ENCODE assay signal across 16 cellular contexts in genomic region chr22:38026130-38027111, GRCh38. TPM values are rescaled to one million over a fixed set of nuclear protein-coding genes. Genes with fewer than 3 reads are reported as not detected.
DNase-seq lines count a peak whose midpoint lies in the region; ATAC-seq and TF ChIP-seq lines count a peak whose summit lies in the region.
"Had no signal": no experiment of that assay in that cellular context is flagged by ENCODE, and none has a peak within 500 bp of the region (broad histone marks: within the 10 kb centered on the region; RNA-seq: fewer than 3 reads in every experiment).

No MANE protein-coding gene starts in this region.

- H3K9ac ChIP-seq in SK-N-SH: no peak overlapping the region

- H3K4me1 ChIP-seq in SK-N-SH (ENCODE audit: control insufficient read depth in 1 of 2, insufficient read depth in 2 of 2, low read depth in 1 of 2, low read length in 1 of 2) (no peaks in the 10 kb centered on the region), gastroesophageal sphincter (no peaks in the 10 kb centered on the region)
- H3K4me1 ChIP-seq: psoas muscle had no signal

- H3K36me3 ChIP-seq in SK-N-SH (replicated peaks in 1 of 2; ENCODE audit: control insufficient read depth in 1 of 2, insufficient read depth in 2 of 2, low read length in 1 of 2) (no peaks in the 10 kb centered on the region), gastroesophageal sphincter (peaks cover 0 to 9% of the 10 kb centered on the region in 2 donors)
- H3K36me3 ChIP-seq: thoracic aorta had no signal

- POLR2A ChIA-PET in SK-N-SH (lab: Yijun Ruan, JAX): no interaction called here

- TF ChIP-seq CTCF in SK-N-SH (IDR thresholded peaks at IDR 0.05) (no peak), gastroesophageal sphincter (IDR thresholded peaks at IDR 0.05) (no peak)

- H3F3A ChIP-seq in SK-N-SH (replicated peaks; ENCODE audit: insufficient read depth): no peaks in the 10 kb centered on the region

- peak; percentile 26 for DNase-seq in SK-N-SH
- peak; percentile 79 for DNase-seq in sciatic nerve (ENCODE audit: low spot score)
- no peak for DNase-seq in HUDEP-2 (lab: John Stamatoyannopoulos, UW; ENCODE audit: unreplicated experiment in 76 of 76)
- DNase-seq: activated CD8-positive, alpha-beta T cell treated with anti-CD3 and anti-CD28 coated beads for 36 hours; erythroblast; NCI-H1694 treated with DMSO at 0.1 percent for 48 hours; NCI-H510A treated with DMSO at 0.1 percent for 48 hours; psoas muscle had no signal

- H4K20me1 ChIP-seq in SK-N-SH (ENCODE audit: insufficient read depth): no peaks in the 10 kb centered on the region

- no peak for TF ChIP-seq POLR2A in gastroesophageal sphincter (IDR thresholded peaks at IDR 0.05)

- intact Hi-C loops in sciatic nerve (cut with DNase I): no loop called here

- 63% methylated on average over 6 of the region's 22 CpGs for WGBS in SK-N-SH (ENCODE audit: low lambda C conversion rate)
- WGBS in gastroesophageal sphincter (ENCODE audit: low coverage in 1 of 2), 2 donors: 81 to 97% methylated on average over 4 to 6 of the region's 22 CpGs

- H3K79me2 ChIP-seq in SK-N-SH (ENCODE audit: insufficient read depth): no peaks in the 10 kb centered on the region

- no peak overlapping the region for H3K27ac ChIP-seq in SK-N-SH (ENCODE audit: low read depth in 2 of 2, low read length in 1 of 2)
- peak overlapping the region in 3 of 4 donors; percentile 14 to 55 (median 37) for H3K27ac ChIP-seq in gastroesophageal sphincter
- H3K27ac ChIP-seq: 22Rv1, psoas muscle, thoracic aorta had no signal

- no peak overlapping the region for H2AFZ ChIP-seq in SK-N-SH (ENCODE audit: low read depth)

- ATAC-seq in SK-N-SH treated with all-trans-retinoic acid at 6 μM for 48 hours (no peak), gastroesophageal sphincter (no peak), sciatic nerve (peak; percentile 56), GM21786 (IDR thresholded peaks at IDR 0.05; ENCODE audit: unreplicated experiment) (no peak)
- ATAC-seq: activated CD8-positive, alpha-beta T cell treated with anti-CD3 and anti-CD28 coated beads for 36 hours; psoas muscle had no signal

- H3K4me3 ChIP-seq in SK-N-SH (ENCODE audit: low read depth in 2 of 2, low read length in 1 of 2) (no peak overlapping the region), gastroesophageal sphincter (no peak overlapping the region)
- H3K4me3 ChIP-seq: coronary artery, psoas muscle, thoracic aorta had no signal

- TF ChIP-seq EP300 in SK-N-SH (IDR thresholded peaks at IDR 0.05; ENCODE audit: borderline replicate concordance in 1 of 2, low read depth in 1 of 2, low read length in 1 of 2) (no peak), gastroesophageal sphincter (IDR thresholded peaks at IDR 0.05) (no peak)

- H3K9me3 ChIP-seq in SK-N-SH: no peaks in the 10 kb centered on the region
- H3K9me3 ChIP-seq in gastroesophageal sphincter: no peaks in the 10 kb centered on the region
- H3K9me3 ChIP-seq: psoas muscle, thoracic aorta had no signal

- no peak overlapping the region for H3K4me2 ChIP-seq in SK-N-SH

- CTCF ChIA-PET in SK-N-SH (lab: Yijun Ruan, JAX): no interaction called here

- H3K27me3 ChIP-seq in SK-N-SH (ENCODE audit: insufficient read depth) (no peaks in the 10 kb centered on the region), gastroesophageal sphincter (no peaks in the 10 kb centered on the region)

- no peaks in the 10 kb centered on the region for H3K9me2 ChIP-seq in SK-N-SH

- no peak for TF ChIP-seq RAD21 in SK-N-SH (IDR thresholded peaks at IDR 0.05; ENCODE audit: low read length)

TF ChIP-seq in SK-N-SH, 30 proteins besides CTCF, POLR2A, EP300 and RAD21 (continues in another document):
- TF ChIP-seq NFIC (IDR thresholded peaks at IDR 0.05; ENCODE audit: borderline replicate concordance): no peak
- TF ChIP-seq PBX3 (IDR thresholded peaks at IDR 0.05): no peak
- no peak for TF ChIP-seq TCF12 (IDR thresholded peaks at IDR 0.05)
- TF ChIP-seq RFX5 (IDR thresholded peaks at IDR 0.05; ENCODE audit: low read length): no peak
- TF ChIP-seq RCOR1 (IDR thresholded peaks at IDR 0.05; ENCODE audit: low read length): no peak
- TF ChIP-seq MEF2A (IDR thresholded peaks at IDR 0.05; ENCODE audit: borderline replicate concordance, low read depth): no peak
- no peak for TF ChIP-seq GATA2 (CRISPR knock-in tag; IDR thresholded peaks at IDR 0.05)
- no peak for TF ChIP-seq TAF1 (IDR thresholded peaks at IDR 0.05; ENCODE audit: borderline replicate concordance, low read depth, low read length)
- TF ChIP-seq FOXJ3 (CRISPR knock-in tag; IDR thresholded peaks at IDR 0.05): no peak
- TF ChIP-seq MAX (IDR thresholded peaks at IDR 0.05; ENCODE audit: low read depth): no peak
- TF ChIP-seq EZH2phosphoT487 (IDR thresholded peaks at IDR 0.05; ENCODE audit: borderline replicate concordance, low read depth): no peak
- no peak for TF ChIP-seq FOXM1 (IDR thresholded peaks at IDR 0.05; ENCODE audit: low read depth)
- no peak for TF ChIP-seq MXI1 (IDR thresholded peaks at IDR 0.05; ENCODE audit: low read depth, low read length)
- TF ChIP-seq JUND (IDR thresholded peaks at IDR 0.05): no peak

TF ChIP-seq in SK-N-SH treated with all-trans-retinoic acid at 6 μM for 48 hours, 23 proteins besides CTCF, POLR2A, EP300 and RAD21:
- TF ChIP-seq TCF4 (CRISPR knock-in tag; IDR thresholded peaks at IDR 0.05; ENCODE audit: borderline replicate concordance) (no peak), ZNF70 (CRISPR knock-in tag; IDR thresholded peaks at IDR 0.05) (no peak), RARB (CRISPR knock-in tag; IDR thresholded peaks at IDR 0.05) (no peak), SNAI2 (CRISPR knock-in tag; IDR thresholded peaks at IDR 0.05) (no peak), PATZ1 (CRISPR knock-in tag; IDR thresholded peaks at IDR 0.05; ENCODE audit: borderline replicate concordance) (no peak), ESRRG (CRISPR knock-in tag; IDR thresholded peaks at IDR 0.05) (no peak), PPARA (CRISPR knock-in tag; IDR thresholded peaks at IDR 0.05; ENCODE audit: borderline replicate concordance) (no peak)

RNA-seq across cellular contexts. Expression of gene PICK1, which starts 30.8 kb away (rescaled TPM):
- polyA plus RNA-seq in SK-N-SH (2012; rRNA removed): 36.8 and 42.8 TPM in 2 replicates
- 18.4 and 21.9 TPM in 2 replicates for polyA plus RNA-seq in SK-N-SH (2012; cell fraction: cytosol; rRNA removed)
- 147 and 161 TPM in 2 replicates for polyA plus RNA-seq in SK-N-SH (2012; cell fraction: nucleus; rRNA removed)
- total RNA-seq in gastroesophageal sphincter: 10 to 100 TPM; 20.3 to 35.3 (median 25.7) TPM
- total RNA-seq in sciatic nerve: 28.7 TPM

RNA-seq across cellular contexts. Expression of gene SOX10, which starts 42.1 kb away (rescaled TPM):
- polyA plus RNA-seq in SK-N-SH (2012; rRNA removed): not detected in 2 replicates
- polyA plus RNA-seq in SK-N-SH (2012; cell fraction: cytosol; rRNA removed): not detected in 2 replicates
- not detected in 2 replicates for polyA plus RNA-seq in SK-N-SH (2012; cell fraction: nucleus; rRNA removed)
- total RNA-seq in gastroesophageal sphincter: 10 to 100 TPM in 1 of 4 donors, 1 to 10 TPM in 3; 6.9 to 16.0 (median 9.2) TPM
- total RNA-seq in sciatic nerve: 179 TPM
- total RNA-seq: activated CD8-positive, alpha-beta T cell treated with anti-CD3 and anti-CD28 coated beads for 36 hours; OCI-LY7 had no signal
- polyA plus RNA-seq: CD14-positive monocyte had no signal

RNA-seq across cellular contexts. Expression of gene SLC16A8, which starts 57.6 kb away (rescaled TPM):
- not detected in 2 replicates for polyA plus RNA-seq in SK-N-SH (2012; rRNA removed)
- not detected in 2 replicates for polyA plus RNA-seq in SK-N-SH (2012; cell fraction: cytosol; rRNA removed)
- not detected in 2 replicates for polyA plus RNA-seq in SK-N-SH (2012; cell fraction: nucleus; rRNA removed)
- total RNA-seq in gastroesophageal sphincter: not detected
- total RNA-seq in sciatic nerve: 1.7 TPM
- total RNA-seq: activated CD8-positive, alpha-beta T cell treated with anti-CD3 and anti-CD28 coated beads for 36 hours; OCI-LY7 had no signal
- polyA plus RNA-seq: CD14-positive monocyte had no signal

Comparison
In these comparisons a context has a peak if more than half of its experiments do, and no peak if none do; other contexts are left out.
1. DNase-seq: peak in SK-N-SH (single experiment) and sciatic nerve (single experiment); none in HUDEP-2 (0 of 76).
2. H3K27ac ChIP-seq: peak in gastroesophageal sphincter (3 of 4); none in SK-N-SH (0 of 2).
3. RNA of gene SOX10, which starts 42.1 kb away (total RNA-seq): 179 TPM in sciatic nerve (single experiment); 6.9 to 16.0 TPM in gastroesophageal sphincter; every median in the first group is over 10 times any median in the second.